Comparison of ENCODE assay signal across 8 cellular contexts in genomic region chr13:50801087-50801931, GRCh38. TPM values are rescaled to one million over a fixed set of nuclear protein-coding genes. Genes with fewer than 3 reads are reported as not detected.
A peak's percentile ranks its signal among the peaks of the same experiment; 100 is the strongest.
DNase-seq lines count a peak whose midpoint lies in the region; ATAC-seq and TF ChIP-seq lines count a peak whose summit lies in the region.

No MANE protein-coding gene starts in this region.

- H3K4me3 Mint-ChIP-seq in MCF 10A (ENCODE audit: unreplicated experiment), result no peak overlapping the region

- BruUV-seq in MCF 10A (replicated peaks; lab: Mats Ljungman, UMichigan), result no TSS peak

- no peaks in the 10 kb centered on the region for H3K27me3 Mint-ChIP-seq in MCF 10A (ENCODE audit: insufficient read depth, unreplicated experiment)

- H3K27ac Mint-ChIP-seq in MCF 10A (ENCODE audit: low read depth, unreplicated experiment), result no peak overlapping the region

- CTCF ChIA-PET in MCF 10A (lab: Yijun Ruan, JAX), result interaction anchor here (0.6 to 2.2 kb wide), 29 partner anchors 9 to 716 kb away, joined by 3 to 20 read pairs (median 4); no protein-coding TSS in a partner anchor

- TF ChIP-seq CTCF in 22Rv1 (IDR thresholded peaks at IDR 0.05) (peak; percentile 79), MCF 10A (IDR thresholded peaks at IDR 0.05; ENCODE audit: unreplicated experiment) (peak; percentile 85)

- no peak for TF ChIP-seq POLR2A in GM18505 (IDR thresholded peaks at IDR 0.05; ENCODE audit: borderline replicate concordance, extremely low read depth, insufficient read depth, insufficient read length)

- ATAC-seq in GM18505 (IDR thresholded peaks at IDR 0.05; ENCODE audit: unreplicated experiment) (peak; percentile 77), HG02981 (IDR thresholded peaks at IDR 0.05; ENCODE audit: unreplicated experiment) (peak; percentile 82)

- intact Hi-C loops in MCF 10A (cut with micrococcal nuclease), result loop anchor here (1.0 to 5.0 kb wide), 8 partner anchors 111 to 824 kb away; partner anchors contain the start of gene TRIM13

- H3K9me3 Mint-ChIP-seq in MCF 10A (ENCODE audit: unreplicated experiment), result peaks cover 10% of the 10 kb centered on the region

- H3K36me3 Mint-ChIP-seq in MCF 10A (ENCODE audit: insufficient read depth, unreplicated experiment), result no peaks in the 10 kb centered on the region

- no peak overlapping the region for H3K27ac ChIP-seq in 22Rv1

- POLR2A ChIA-PET in MCF 10A (lab: Yijun Ruan, JAX), result interaction anchor here (0.6 to 1.6 kb wide), 7 partner anchors 271 to 720 kb away, joined by 3 to 6 read pairs (median 3); no protein-coding TSS in a partner anchor

- peaks cover 5% of the 10 kb centered on the region for H3K4me1 Mint-ChIP-seq in MCF 10A (ENCODE audit: insufficient read depth, unreplicated experiment)

- DNase-seq in NCI-H187 (lab: John Stamatoyannopoulos, UW) (peak; percentile 33 to 71), UCSD-AML1 (lab: John Stamatoyannopoulos, UW; ENCODE audit: unreplicated experiment) (peak; percentile 37), MCF 10A (ENCODE audit: unreplicated experiment) (peak; percentile 82), iPS-NIHi7 (ENCODE audit: extremely low spot score) (peak; percentile 82)
- DNase-seq in stimulated activated CD4-positive, alpha-beta T cell treated with anti-CD3 and anti-CD28 coated beads, Interleukin-15, amount 100 ng/mL, for 1 hour (ENCODE audit: low read depth in 1 of 2, low spot score in 1 of 2), result peak; percentile 8 to 13

RNA-seq across cellular contexts. Expression of gene DLEU7, which starts 42.2 kb away (rescaled TPM):
- not detected in 2 replicates for total RNA-seq in MCF 10A (2022)

Comparison
In these comparisons a context has a peak if more than half of its experiments do, and no peak if none do; other contexts are left out.
1. DNase-seq: peak in every context shown above with its lines; median percentile 82 in MCF 10A; 82 in iPS-NIHi7; 52 in NCI-H187; 37 in UCSD-AML1; 10 in stimulated activated CD4-positive, alpha-beta T cell treated with anti-CD3 and anti-CD28 coated beads, Interleukin-15, amount 100 ng/mL, for 1 hour.